In genomic region chr1:58932820-58933598, GRCh38 we compare ENCODE assay signal across 9 cellular contexts.
A peak's percentile ranks its signal among the peaks of the same experiment; 100 is the strongest.
DNase-seq lines count a peak whose midpoint lies in the region; ATAC-seq, FAIRE-seq and TF ChIP-seq lines count a peak whose summit lies in the region.
"Had no signal": no experiment of that assay in that cellular context is flagged by ENCODE, and none has a peak within 500 bp of the region (broad histone marks: within the 10 kb centered on the region; RNA-seq: fewer than 3 reads in every experiment).

No MANE protein-coding gene starts in this region.

- DNase-seq in CD8-positive, alpha-beta T cell: peak in 1 of 7 experiments; percentile 50
- DNase-seq in NCI-H1105 treated with DMSO at 0.1 percent for 48 hours (lab: John Stamatoyannopoulos, UW): peak; percentile 18
- no peak for DNase-seq in K562 (ENCODE audit: extremely low read depth in 1 of 4, low spot score in 3 of 4)
- DNase-seq in COR-L47 (lab: John Stamatoyannopoulos, UW): no peak
- DNase-seq in head of caudate nucleus: no peak
- no peak for DNase-seq in posterior vena cava (ENCODE audit: low spot score)

- H3K36me3 ChIP-seq in CD8-positive, alpha-beta T cell (ENCODE audit: insufficient read depth, low read length): no peaks in the 10 kb centered on the region
- H3K36me3 ChIP-seq in K562 (ENCODE audit: control insufficient read depth, insufficient read depth, low read length) (no peaks in the 10 kb centered on the region), mesodermal cell (ENCODE audit: control insufficient read depth, insufficient read depth, low read length) (no peaks in the 10 kb centered on the region)

- POLR2A ChIA-PET in CD8-positive, alpha-beta T cell (lab: Charles Lee): interaction anchor here (1.0 to 1.7 kb wide), 2 partner anchors 8 to 10 kb away, joined by 4 to 6 read pairs; no protein-coding TSS in a partner anchor
- POLR2A ChIA-PET in K562 (lab: Yijun Ruan, JAX): interaction anchor here (1.5 kb wide), 1 partner anchor 9 kb away, joined by 3 read pairs; no protein-coding TSS in a partner anchor

- no peak for TF ChIP-seq CTCF in CD8-positive, alpha-beta T cell (IDR thresholded peaks at IDR 0.05)
- TF ChIP-seq CTCF in K562 (IDR thresholded peaks at IDR 0.05 in 2 of 3, conservative IDR thresholded peaks at IDR 0.05 in 1 of 3; ENCODE audit: insufficient read depth in 2 of 3, low read depth in 1 of 3, low read length in 3 of 3): no peak

- H2AFZ ChIP-seq in K562 (ENCODE audit: low read depth, low read length): no peak overlapping the region

- TF ChIP-seq RAD21 in K562 (CRISPR knock-in tag; conservative IDR thresholded peaks at IDR 0.05 in 1 of 2, IDR thresholded peaks at IDR 0.05 in 1 of 2): no peak

- no peaks in the 10 kb centered on the region for H3K79me2 ChIP-seq in K562 (ENCODE audit: control insufficient read depth, insufficient read depth, low read length)

- H3K36me3 Mint-ChIP-seq in CD8-positive, alpha-beta T cell: no peaks in the 10 kb centered on the region

- H3K27me3 ChIP-seq in CD8-positive, alpha-beta T cell (ENCODE audit: insufficient read depth, low read length): no peaks in the 10 kb centered on the region
- no peaks in the 10 kb centered on the region; a peak in 1 of 5 replicates for H3K27me3 ChIP-seq in K562 (ENCODE audit: control insufficient read depth in 2 of 2, insufficient read depth in 2 of 2, low read length in 2 of 2)

- intact Hi-C loops in CD8-positive, alpha-beta T cell (cut with DNase I, micrococcal nuclease): loop anchor here in 1 of 2 experiments (1.0 kb wide), 1 partner anchor 9 kb away; no protein-coding TSS in a partner anchor
- intact Hi-C loops in K562 (cut with micrococcal nuclease) (no loop called here), head of caudate nucleus (cut with DNase I) (no loop called here), posterior vena cava (cut with DNase I) (no loop called here)

- TF ChIP-seq POLR2A in K562 (conservative IDR thresholded peaks at IDR 0.05): no peak

- no peak for FAIRE-seq in K562 (lab: Jason Lieb, UNC)
- FAIRE-seq: GM18507 had no signal

- H3K4me3 Mint-ChIP-seq in CD8-positive, alpha-beta T cell: no peak overlapping the region

- H3K27me3 Mint-ChIP-seq in CD8-positive, alpha-beta T cell (ENCODE audit: low read depth): no peaks in the 10 kb centered on the region

- 37% methylated on average over 4 of the region's 4 CpGs for WGBS in K562 (ENCODE audit: insufficient coverage, low coverage, missing lambda C conversion rate)
- 87 to 89% methylated on average over 3 of the region's 4 CpGs for WGBS in mesodermal cell (ENCODE audit: insufficient coverage in 2 of 2), 2 experiments

- peak overlapping the region; percentile 37 for H3K27ac Mint-ChIP-seq in CD8-positive, alpha-beta T cell

- no peak overlapping the region for H3K9ac ChIP-seq in K562 (ENCODE audit: insufficient read depth in 1 of 2, low read depth in 2 of 2, low read length in 2 of 2)

- H3K9me1 ChIP-seq in K562 (ENCODE audit: control insufficient read depth, insufficient read depth, low read length): no peaks in the 10 kb centered on the region

- H3K27ac ChIP-seq in CD8-positive, alpha-beta T cell (ENCODE audit: low read depth, low read length): no peak overlapping the region
- H3K27ac ChIP-seq in K562 (ENCODE audit: extremely low read depth, low read depth, low read length): no peak overlapping the region
- peak overlapping the region; percentile 60 for H3K27ac ChIP-seq in mesodermal cell (ENCODE audit: low read depth, low read length, severe bottlenecking)

- TF ChIP-seq EP300 in K562 (IDR thresholded peaks at IDR 0.05; ENCODE audit: low read length): no peak

- no peaks in the 10 kb centered on the region for H4K20me1 ChIP-seq in K562 (replicated peaks; ENCODE audit: control insufficient read depth, insufficient read depth, low read length)

- in situ Hi-C loops in K562 (cut with MboI): no loop called here

- H3K4me1 Mint-ChIP-seq in CD8-positive, alpha-beta T cell (ENCODE audit: low read depth): peaks cover 46% of the 10 kb centered on the region

- no peak overlapping the region for H3K4me3 ChIP-seq in CD8-positive, alpha-beta T cell (ENCODE audit: low read depth, low read length)
- no peak overlapping the region for H3K4me3 ChIP-seq in K562
- H3K4me3 ChIP-seq in mesodermal cell (ENCODE audit: extremely low read depth, insufficient read depth, low read length, poor library complexity, severe bottlenecking): no peak overlapping the region

- H3K9me3 ChIP-seq in CD8-positive, alpha-beta T cell (ENCODE audit: low read length): no peaks in the 10 kb centered on the region
- 0 out of 2 replicates have a peak, but pooled peaks cover 3% of the 10 kb centered on the region for H3K9me3 ChIP-seq in K562 (replicated peaks; ENCODE audit: control insufficient read depth, insufficient read depth, low read depth, low read length)
- H3K9me3 ChIP-seq in mesodermal cell (ENCODE audit: control insufficient read depth, low read length): no peaks in the 10 kb centered on the region

- BruUV-seq in K562 (replicated peaks; lab: Mats Ljungman, UMichigan): no TSS peak

- CTCF ChIA-PET in CD8-positive, alpha-beta T cell (lab: Charles Lee): no interaction called here
- CTCF ChIA-PET in K562 (lab: Yijun Ruan, JAX; ENCODE audit: low intra/inter-chr PET ratio): no interaction called here

- no peak overlapping the region for H3K4me2 ChIP-seq in K562 (ENCODE audit: insufficient read depth, low read length)

- no peaks in the 10 kb centered on the region for H3K9me3 Mint-ChIP-seq in CD8-positive, alpha-beta T cell

- no peak for ATAC-seq in CD8-positive, alpha-beta T cell
- ATAC-seq in K562: no peak
- no peak for ATAC-seq in HG03442 (IDR thresholded peaks at IDR 0.05; ENCODE audit: unreplicated experiment)

- peaks cover 11% of the 10 kb centered on the region for H3K4me1 ChIP-seq in CD8-positive, alpha-beta T cell (ENCODE audit: insufficient read depth, low read length)
- H3K4me1 ChIP-seq in K562 (replicated peaks in 1 of 2; ENCODE audit: control insufficient read depth in 2 of 2, insufficient read depth in 2 of 2, low read length in 2 of 2) (peaks cover 7 to 19% of the 10 kb centered on the region in 2 experiments), mesodermal cell (ENCODE audit: control insufficient read depth, insufficient read depth, low read length, poor library complexity, severe bottlenecking) (peaks cover 19% of the 10 kb centered on the region)

TF ChIP-seq in K562, 482 proteins besides CTCF, POLR2A, EP300 and RAD21:
- TF ChIP-seq YY1 (IDR thresholded peaks at IDR 0.05; ENCODE audit: borderline replicate concordance in 1 of 3, control insufficient read depth in 1 of 3, extremely low read depth in 1 of 3, insufficient read depth in 3 of 3, insufficient read length in 1 of 3, insufficient replicate concordance in 2 of 3, low read depth in 1 of 3, low read length in 2 of 3): no peak
- TF ChIP-seq PTRF (tag; IDR thresholded peaks at IDR 0.05): no peak
- TF ChIP-seq NFIC (IDR thresholded peaks at IDR 0.05): 0 out of 2 replicates have a peak, but pooled peaks have one; percentile 32
